In genomic region chrX:250965-251761, GRCh38 we compare ENCODE assay signal across 8 cellular contexts. TPM values are rescaled to one million over a fixed set of nuclear protein-coding genes. Genes with fewer than 3 reads are reported as not detected.
DNase-seq lines count a peak whose midpoint lies in the region; ATAC-seq and TF ChIP-seq lines count a peak whose summit lies in the region.
"Not testable (repeated sequence)": the region's sequence is repeated elsewhere in the genome, so short reads cannot be mapped to it uniquely, and the experiment has no call there.

No MANE protein-coding gene starts in this region.

- H3K27ac Mint-ChIP-seq in CD4-positive, CD25-positive, alpha-beta regulatory T cell = peak overlapping the region; percentile 64 to 94 (median 93)
- peak overlapping the region; percentile 95 for H3K27ac Mint-ChIP-seq in activated T-cell treated with anti-CD3 and anti-CD28 coated beads, Interleukin-2, amount 50 U/mL, for 24 hours
- peak overlapping the region; percentile 95 for H3K27ac Mint-ChIP-seq in activated naive CD8-positive, alpha-beta T cell
- peak overlapping the region; percentile 88 for H3K27ac Mint-ChIP-seq in neural crest cell (ENCODE audit: unreplicated experiment)

- H3K36me3 ChIP-seq in CD4-positive, CD25-positive, alpha-beta regulatory T cell (ENCODE audit: control insufficient read depth, insufficient read depth, low read length); WERI-Rb-1; esophagus muscularis mucosa; vagina: not testable (repeated sequence)

- H3K4me3 ChIP-seq in CD4-positive, CD25-positive, alpha-beta regulatory T cell (ENCODE audit: low read depth, low read length); WERI-Rb-1 (ENCODE audit: low read depth, low read length); esophagus muscularis mucosa; vagina: not testable (repeated sequence)

- H3K36me3 Mint-ChIP-seq in CD4-positive, CD25-positive, alpha-beta regulatory T cell; activated T-cell treated with anti-CD3 and anti-CD28 coated beads, Interleukin-2, amount 50 U/mL, for 24 hours (ENCODE audit: low read depth); activated naive CD8-positive, alpha-beta T cell; neural crest cell (ENCODE audit: low read depth): not testable (repeated sequence)

- not testable (repeated sequence) for H3K4me1 ChIP-seq in CD4-positive, CD25-positive, alpha-beta regulatory T cell (ENCODE audit: control insufficient read depth, insufficient read depth, low read length, poor library complexity, severe bottlenecking); esophagus muscularis mucosa; vagina

- peak in 1 of 3 donors; percentile 44 for DNase-seq in CD4-positive, CD25-positive, alpha-beta regulatory T cell
- peak; percentile 90 for DNase-seq in KBM-7
- peak; percentile 43 for DNase-seq in WERI-Rb-1
- peak; percentile 53 for DNase-seq in activated T-cell treated with anti-CD3 and anti-CD28 coated beads, Interleukin-2, amount 50 U/mL, for 24 hours
- peak; percentile 60 for DNase-seq in esophagus muscularis mucosa (ENCODE audit: extremely low spot score)
- not testable (repeated sequence) for DNase-seq in neural crest cell (ENCODE audit: low read depth, low spot score)
- peak; percentile 9 to 52 for DNase-seq in vagina (ENCODE audit: extremely low spot score in 2 of 2)

- H3K27ac ChIP-seq in CD4-positive, CD25-positive, alpha-beta regulatory T cell (ENCODE audit: insufficient read depth, low read length, poor library complexity, severe bottlenecking) = peak overlapping the region; percentile 68
- H3K27ac ChIP-seq in WERI-Rb-1 = peak overlapping the region; percentile 54
- H3K27ac ChIP-seq in esophagus muscularis mucosa (replicated peaks in 1 of 4); vagina: not testable (repeated sequence)

- not testable (repeated sequence) for TF ChIP-seq CTCF in WERI-Rb-1 (IDR thresholded peaks at IDR 0.05; ENCODE audit: low read depth, low read length); esophagus muscularis mucosa (IDR thresholded peaks at IDR 0.05); neural crest cell (conservative IDR thresholded peaks at IDR 0.05); vagina (IDR thresholded peaks at IDR 0.05)

- not testable (repeated sequence) for H3K9me3 Mint-ChIP-seq in CD4-positive, CD25-positive, alpha-beta regulatory T cell; activated T-cell treated with anti-CD3 and anti-CD28 coated beads, Interleukin-2, amount 50 U/mL, for 24 hours; activated naive CD8-positive, alpha-beta T cell (ENCODE audit: low read depth)
- peaks cover 11% of the 10 kb centered on the region for H3K9me3 Mint-ChIP-seq in neural crest cell

- WGBS in esophagus muscularis mucosa = 69% methylated on average over 18 of the region's 21 CpGs

- ATAC-seq in CD4-positive, CD25-positive, alpha-beta regulatory T cell (ENCODE audit: low read depth in 2 of 2) = peak in 1 of 2 donors; percentile 47

- not testable (repeated sequence) for H3K9me3 ChIP-seq in CD4-positive, CD25-positive, alpha-beta regulatory T cell (ENCODE audit: control insufficient read depth in 2 of 2, low read length in 2 of 2); WERI-Rb-1 (ENCODE audit: severe bottlenecking); esophagus muscularis mucosa; vagina

- in situ Hi-C loops in KBM-7 (cut with MboI; ENCODE audit: low pct_unique_long_range_greater_than_20kb, low sequenced_read_pairs) = not testable (repeated sequence)

- not testable (repeated sequence) for H3K27me3 ChIP-seq in CD4-positive, CD25-positive, alpha-beta regulatory T cell (ENCODE audit: control insufficient read depth, insufficient read depth, low read length); WERI-Rb-1 (ENCODE audit: insufficient read depth, low read depth, severe bottlenecking); esophagus muscularis mucosa; vagina

- H3K4me1 Mint-ChIP-seq in CD4-positive, CD25-positive, alpha-beta regulatory T cell = peaks cover 0 to 25% (median 18%) of the 10 kb centered on the region in 4 donors
- peaks cover 19% of the 10 kb centered on the region for H3K4me1 Mint-ChIP-seq in activated T-cell treated with anti-CD3 and anti-CD28 coated beads, Interleukin-2, amount 50 U/mL, for 24 hours (ENCODE audit: low read depth)
- H3K4me1 Mint-ChIP-seq in activated naive CD8-positive, alpha-beta T cell (ENCODE audit: low read depth) = peaks cover 27% of the 10 kb centered on the region
- H3K4me1 Mint-ChIP-seq in neural crest cell = not testable (repeated sequence)

- not testable (repeated sequence) for TF ChIP-seq EP300 in esophagus muscularis mucosa (IDR thresholded peaks at IDR 0.05)

- intact Hi-C loops in esophagus muscularis mucosa (cut with DNase I); vagina (cut with DNase I): not testable (repeated sequence)

- not testable (repeated sequence) for H3K27me3 Mint-ChIP-seq in CD4-positive, CD25-positive, alpha-beta regulatory T cell; activated T-cell treated with anti-CD3 and anti-CD28 coated beads, Interleukin-2, amount 50 U/mL, for 24 hours; activated naive CD8-positive, alpha-beta T cell; neural crest cell (ENCODE audit: low read depth)

- TF ChIP-seq POLR2A in esophagus muscularis mucosa (IDR thresholded peaks at IDR 0.05; ENCODE audit: low read depth); vagina (IDR thresholded peaks at IDR 0.05): not testable (repeated sequence)

- peak overlapping the region in 3 of 4 donors; percentile 13 to 75 (median 58) for H3K4me3 Mint-ChIP-seq in CD4-positive, CD25-positive, alpha-beta regulatory T cell
- peak overlapping the region; percentile 45 for H3K4me3 Mint-ChIP-seq in activated T-cell treated with anti-CD3 and anti-CD28 coated beads, Interleukin-2, amount 50 U/mL, for 24 hours
- H3K4me3 Mint-ChIP-seq in activated naive CD8-positive, alpha-beta T cell = peak overlapping the region; percentile 76
- H3K4me3 Mint-ChIP-seq in neural crest cell = not testable (repeated sequence)

RNA-seq across cellular contexts. Expression of gene PLCXD1, which starts 30.0 kb away (rescaled TPM):
- total RNA-seq in CD4-positive, CD25-positive, alpha-beta regulatory T cell = 13.3 TPM
- polyA plus RNA-seq in CD4-positive, CD25-positive, alpha-beta regulatory T cell = 1 to 10 TPM; 2.9 to 5.9 (median 4.3) TPM
- 1 to 10 TPM; 2.1 to 8.9 (median 2.4) TPM for total RNA-seq in esophagus muscularis mucosa
- total RNA-seq in neural crest cell = 49.1 and 52.4 TPM in 2 replicates
- total RNA-seq in vagina = 14.0 TPM
